8 cellular contexts compared by ENCODE assay signal in genomic region chr3:149494022-149494758, GRCh38. TPM values are rescaled to one million over a fixed set of nuclear protein-coding genes. Genes with fewer than 3 reads are reported as not detected.
DNase-seq lines count a peak whose midpoint lies in the region; ATAC-seq and TF ChIP-seq lines count a peak whose summit lies in the region.

No MANE protein-coding gene starts in this region.

- peaks cover 17% of the 10 kb centered on the region for H3K27me3 Mint-ChIP-seq in activated naive CD8-positive, alpha-beta T cell treated with anti-CD3 and anti-CD28 coated beads, Interleukin-2, amount 50 U/mL, for 24 hours

- in situ Hi-C loops in gastrocnemius medialis (cut with MboI; ENCODE audit: low sequenced_read_pairs in 4 of 4): loop anchor here (25.0 kb wide), 3 partner anchors 107 to 532 kb away; partner anchors contain the start of gene TM4SF1 (in 1 of the 4)

- no peaks in the 10 kb centered on the region for H3K4me1 Mint-ChIP-seq in activated naive CD8-positive, alpha-beta T cell treated with anti-CD3 and anti-CD28 coated beads, Interleukin-2, amount 50 U/mL, for 24 hours

- intact Hi-C loops in right cardiac atrium (cut with DNase I): loop anchor here in 1 of 4 donors (10.0 kb wide), 2 partner anchors 281 to 311 kb away; no protein-coding TSS in a partner anchor
- intact Hi-C loops in gastrocnemius medialis (cut with DNase I; ENCODE audit: low total_unique reads): no loop called here

- H3K4me3 ChIP-seq in right cardiac atrium (ENCODE audit: low read length): no peak overlapping the region
- no peak overlapping the region for H3K4me3 ChIP-seq in gastrocnemius medialis
- no peak overlapping the region for H3K4me3 ChIP-seq in effector memory CD4-positive, alpha-beta T cell (ENCODE audit: insufficient read depth, low read depth, low read length, poor library complexity, severe bottlenecking)

- no peaks in the 10 kb centered on the region for H3K36me3 ChIP-seq in gastrocnemius medialis
- H3K36me3 ChIP-seq in effector memory CD4-positive, alpha-beta T cell (ENCODE audit: control insufficient read depth, insufficient read depth, low read length): no peaks in the 10 kb centered on the region

- H3K27me3 ChIP-seq in right cardiac atrium (ENCODE audit: control insufficient read depth, insufficient read depth): no peaks in the 10 kb centered on the region
- H3K27me3 ChIP-seq in gastrocnemius medialis: no peaks in the 10 kb centered on the region
- H3K27me3 ChIP-seq in effector memory CD4-positive, alpha-beta T cell (replicated peaks; ENCODE audit: control insufficient read depth, insufficient read depth, low read length, poor library complexity, severe bottlenecking): no peaks in the 10 kb centered on the region

- peak; percentile 71 for ATAC-seq in GM21717 (IDR thresholded peaks at IDR 0.05; ENCODE audit: unreplicated experiment)
- no peak for ATAC-seq in activated naive CD8-positive, alpha-beta T cell treated with anti-CD3 and anti-CD28 coated beads, Interleukin-2, amount 50 U/mL, for 24 hours
- ATAC-seq in right cardiac atrium: peak; percentile 72 to 73
- ATAC-seq in gastrocnemius medialis: no peak
- ATAC-seq in HG03565 (IDR thresholded peaks at IDR 0.05; ENCODE audit: unreplicated experiment): no peak

- no peak overlapping the region for H3K27ac Mint-ChIP-seq in activated naive CD8-positive, alpha-beta T cell treated with anti-CD3 and anti-CD28 coated beads, Interleukin-2, amount 50 U/mL, for 24 hours

- H3K27ac ChIP-seq in right cardiac atrium (ENCODE audit: low read length) (no peak overlapping the region), gastrocnemius medialis (no peak overlapping the region)
- H3K27ac ChIP-seq in effector memory CD4-positive, alpha-beta T cell (ENCODE audit: insufficient read depth, low read length, poor library complexity, severe bottlenecking): no peak overlapping the region

- TF ChIP-seq POLR2A in gastrocnemius medialis (IDR thresholded peaks at IDR 0.05): no peak

- no peaks in the 10 kb centered on the region for H3K9me3 Mint-ChIP-seq in activated naive CD8-positive, alpha-beta T cell treated with anti-CD3 and anti-CD28 coated beads, Interleukin-2, amount 50 U/mL, for 24 hours

- peaks cover 2% of the 10 kb centered on the region for H3K4me1 ChIP-seq in right cardiac atrium (ENCODE audit: control insufficient read depth, insufficient read depth, low read length)
- peaks cover 0 to 14% of the 10 kb centered on the region in 2 donors for H3K4me1 ChIP-seq in gastrocnemius medialis
- H3K4me1 ChIP-seq in effector memory CD4-positive, alpha-beta T cell (ENCODE audit: control insufficient read depth, insufficient read depth, low read length, poor library complexity, severe bottlenecking): no peaks in the 10 kb centered on the region

- TF ChIP-seq CTCF in gastrocnemius medialis (IDR thresholded peaks at IDR 0.05 in 4 of 5, conservative IDR thresholded peaks at IDR 0.05 in 1 of 5): peak; percentile 25 to 66 (median 55)

- no peaks in the 10 kb centered on the region for H3K36me3 Mint-ChIP-seq in activated naive CD8-positive, alpha-beta T cell treated with anti-CD3 and anti-CD28 coated beads, Interleukin-2, amount 50 U/mL, for 24 hours (ENCODE audit: low read depth)

- 31% methylated on average over 11 of the region's 11 CpGs for WGBS in right cardiac atrium

- DNase-seq in CMK (ENCODE audit: low read depth) (peak; percentile 41), NCI-H526 treated with DMSO at 0.1 percent for 48 hours (lab: John Stamatoyannopoulos, UW) (peak; percentile 51), right cardiac atrium (peak in 2 of 3 donors; percentile 54 to 78), gastrocnemius medialis (no peak)
- DNase-seq in activated naive CD8-positive, alpha-beta T cell treated with anti-CD3 and anti-CD28 coated beads, Interleukin-2, amount 50 U/mL, for 24 hours: peak; percentile 50
- no peak for DNase-seq in effector memory CD4-positive, alpha-beta T cell

- H3K9me3 ChIP-seq in right cardiac atrium (ENCODE audit: control insufficient read depth, low read length) (no peaks in the 10 kb centered on the region), gastrocnemius medialis (no peaks in the 10 kb centered on the region)
- no peaks in the 10 kb centered on the region for H3K9me3 ChIP-seq in effector memory CD4-positive, alpha-beta T cell (ENCODE audit: control insufficient read depth, low read length)

- H3K4me3 Mint-ChIP-seq in activated naive CD8-positive, alpha-beta T cell treated with anti-CD3 and anti-CD28 coated beads, Interleukin-2, amount 50 U/mL, for 24 hours: no peak overlapping the region

RNA-seq across cellular contexts. Expression of gene TM4SF4, which starts 19.7 kb away (rescaled TPM):
- not detected for total RNA-seq in right cardiac atrium
- not detected for polyA plus RNA-seq in right cardiac atrium
- total RNA-seq in gastrocnemius medialis: 1 to 10 TPM in 1 of 4 donors, under 1 TPM in 1, not detected in 2; 0.13 to 2.3 TPM

Comparison
In these comparisons a context has a peak if more than half of its experiments do, and no peak if none do; other contexts are left out.
1. DNase-seq: peak in CMK (single experiment), NCI-H526 treated with DMSO at 0.1 percent for 48 hours (single experiment), activated naive CD8-positive, alpha-beta T cell treated with anti-CD3 and anti-CD28 coated beads, Interleukin-2, amount 50 U/mL, for 24 hours (single experiment) and right cardiac atrium (2 of 3); none in gastrocnemius medialis (0 of 2) and effector memory CD4-positive, alpha-beta T cell (0 of 3).
2. ATAC-seq: peak in GM21717 (single experiment) and right cardiac atrium (2 of 2); none in activated naive CD8-positive, alpha-beta T cell treated with anti-CD3 and anti-CD28 coated beads, Interleukin-2, amount 50 U/mL, for 24 hours (single experiment), gastrocnemius medialis (0 of 2) and HG03565 (single experiment).